ENCODE assay signal across 8 cellular contexts in the genomic region with DNA sequence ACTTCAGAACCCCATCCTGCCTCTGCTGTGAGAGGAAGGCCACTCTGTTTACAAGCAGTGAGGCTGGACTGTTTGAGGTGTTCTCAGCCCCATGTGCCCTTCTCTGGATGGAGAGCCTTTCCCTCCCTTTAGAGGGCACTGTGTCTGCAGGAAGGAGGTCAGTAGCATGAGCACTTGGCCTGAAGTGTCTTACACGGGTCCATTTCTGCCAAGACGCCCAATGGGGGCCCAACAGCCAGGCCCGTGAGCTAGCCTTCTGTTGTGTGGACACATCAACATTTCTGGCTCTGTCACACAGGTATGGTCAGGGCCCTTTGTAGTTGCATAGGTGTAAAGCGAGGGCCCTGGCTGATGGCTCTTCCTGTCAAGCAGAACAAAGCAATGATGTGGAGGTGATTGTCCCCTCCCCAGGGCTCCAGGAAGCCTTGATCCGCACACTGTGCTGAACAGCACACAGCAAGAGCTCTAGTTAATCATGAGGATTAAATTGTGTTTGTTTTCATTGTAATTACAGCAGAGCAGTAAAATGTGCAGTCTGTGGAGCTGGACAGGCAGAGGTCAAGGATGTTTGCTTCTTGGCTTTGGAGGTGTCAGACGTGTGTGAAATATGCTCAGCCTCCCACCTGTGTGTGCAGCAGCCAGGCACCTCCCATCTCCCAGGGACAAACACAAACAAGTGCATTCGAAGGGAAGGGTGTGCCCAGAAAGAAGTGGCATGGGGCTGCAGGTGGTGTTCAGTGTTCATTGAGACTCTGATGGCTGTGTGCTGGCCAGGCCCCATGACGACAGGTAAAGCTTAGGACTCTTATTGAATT.
DNase-seq lines count a peak whose midpoint lies in the region; ATAC-seq and TF ChIP-seq lines count a peak whose summit lies in the region.

No MANE protein-coding gene starts in this region.

- H3K4me1 Mint-ChIP-seq in activated CD8-positive, alpha-beta T cell treated with anti-CD3 and anti-CD28 coated beads for 36 hours (ENCODE audit: low read depth): peaks cover 17% of the 10 kb centered on the region
- H3K4me1 Mint-ChIP-seq in activated CD4-positive, alpha-beta T cell treated with anti-CD3 and anti-CD28 coated beads, Interleukin-2, amount 10 ng/mL, durations not matched to agents 7 days and 5 days: no peaks in the 10 kb centered on the region

- intact Hi-C loops in activated CD8-positive, alpha-beta T cell treated with anti-CD3 and anti-CD28 coated beads for 36 hours (cut with micrococcal nuclease): no loop called here

- no peaks in the 10 kb centered on the region for H3K9me3 Mint-ChIP-seq in activated CD8-positive, alpha-beta T cell treated with anti-CD3 and anti-CD28 coated beads for 36 hours
- no peaks in the 10 kb centered on the region for H3K9me3 Mint-ChIP-seq in activated CD4-positive, alpha-beta T cell treated with anti-CD3 and anti-CD28 coated beads, Interleukin-2, amount 10 ng/mL, durations not matched to agents 7 days and 5 days

- H3K36me3 ChIP-seq in mucosa of rectum (ENCODE audit: control insufficient read depth in 2 of 2, insufficient read depth in 2 of 2, low read length in 2 of 2): no peaks in the 10 kb centered on the region

- DNase-seq in EL (peak; percentile 28), RWPE1 (ENCODE audit: low spot score) (no peak), NCI-H1436 (lab: John Stamatoyannopoulos, UW) (no peak), nucleus accumbens (lab: John Stamatoyannopoulos, UW) (no peak)
- no peak for DNase-seq in activated CD8-positive, alpha-beta T cell treated with anti-CD3 and anti-CD28 coated beads for 36 hours
- no peak for DNase-seq in activated CD4-positive, alpha-beta T cell treated with anti-CD3 and anti-CD28 coated beads, Interleukin-2, amount 10 ng/mL, durations not matched to agents 7 days and 5 days

- H3K9me3 ChIP-seq in mucosa of rectum (ENCODE audit: control insufficient read depth in 2 of 2, low read length in 2 of 2): no peaks in the 10 kb centered on the region

- ATAC-seq in activated CD8-positive, alpha-beta T cell treated with anti-CD3 and anti-CD28 coated beads for 36 hours: peak; percentile 51

- no peak overlapping the region for H3K4me3 Mint-ChIP-seq in activated CD8-positive, alpha-beta T cell treated with anti-CD3 and anti-CD28 coated beads for 36 hours
- no peak overlapping the region for H3K4me3 Mint-ChIP-seq in activated CD4-positive, alpha-beta T cell treated with anti-CD3 and anti-CD28 coated beads, Interleukin-2, amount 10 ng/mL, durations not matched to agents 7 days and 5 days

- H3K27ac Mint-ChIP-seq in activated CD8-positive, alpha-beta T cell treated with anti-CD3 and anti-CD28 coated beads for 36 hours: no peak overlapping the region
- no peak overlapping the region for H3K27ac Mint-ChIP-seq in activated CD4-positive, alpha-beta T cell treated with anti-CD3 and anti-CD28 coated beads, Interleukin-2, amount 10 ng/mL, durations not matched to agents 7 days and 5 days

- peaks cover 17 to 25% of the 10 kb centered on the region in 2 donors for H3K4me1 ChIP-seq in mucosa of rectum (ENCODE audit: control insufficient read depth in 2 of 2, insufficient read depth in 2 of 2, low read length in 2 of 2)

- no peaks in the 10 kb centered on the region for H3K36me3 Mint-ChIP-seq in activated CD8-positive, alpha-beta T cell treated with anti-CD3 and anti-CD28 coated beads for 36 hours (ENCODE audit: low read depth)
- no peaks in the 10 kb centered on the region for H3K36me3 Mint-ChIP-seq in activated CD4-positive, alpha-beta T cell treated with anti-CD3 and anti-CD28 coated beads, Interleukin-2, amount 10 ng/mL, durations not matched to agents 7 days and 5 days (ENCODE audit: low read depth)

- CTCF ChIA-PET in activated CD8-positive, alpha-beta T cell treated with anti-CD3 and anti-CD28 coated beads for 36 hours (lab: Charles Lee): no interaction called here
- CTCF ChIA-PET in activated CD4-positive, alpha-beta T cell treated with anti-CD3 and anti-CD28 coated beads, Interleukin-2, amount 10 ng/mL, durations not matched to agents 7 days and 5 days (lab: Charles Lee): no interaction called here
- CTCF ChIA-PET in RWPE1 (lab: Yijun Ruan, JAX): interaction anchor here (0.6 to 1.0 kb wide), 3 partner anchors 8 to 116 kb away, joined by 3 to 4 read pairs (median 3); no protein-coding TSS in a partner anchor

- POLR2A ChIA-PET in activated CD8-positive, alpha-beta T cell treated with anti-CD3 and anti-CD28 coated beads for 36 hours (lab: Charles Lee): interaction anchor here (0.9 kb wide), 1 partner anchor 22 kb away, joined by 3 read pairs; no protein-coding TSS in a partner anchor
- POLR2A ChIA-PET in activated CD4-positive, alpha-beta T cell treated with anti-CD3 and anti-CD28 coated beads, Interleukin-2, amount 10 ng/mL, durations not matched to agents 7 days and 5 days (lab: Charles Lee): no interaction called here
- POLR2A ChIA-PET in RWPE1 (lab: Yijun Ruan, JAX; ENCODE audit: low non-redundant PET): interaction anchor here (0.5 kb wide), 1 partner anchor 18 kb away, joined by 3 read pairs; no protein-coding TSS in a partner anchor

- TF ChIP-seq CTCF in LNCAP (IDR thresholded peaks at IDR 0.05) (peak; percentile 35; the same call in 1 of the 2 replicates), RWPE1 (conservative IDR thresholded peaks at IDR 0.05; ENCODE audit: low read depth) (no peak)
- no peak for TF ChIP-seq CTCF in activated CD8-positive, alpha-beta T cell treated with anti-CD3 and anti-CD28 coated beads for 36 hours (IDR thresholded peaks at IDR 0.05)

- H3K27me3 Mint-ChIP-seq in activated CD8-positive, alpha-beta T cell treated with anti-CD3 and anti-CD28 coated beads for 36 hours: no peaks in the 10 kb centered on the region
- H3K27me3 Mint-ChIP-seq in activated CD4-positive, alpha-beta T cell treated with anti-CD3 and anti-CD28 coated beads, Interleukin-2, amount 10 ng/mL, durations not matched to agents 7 days and 5 days: no peaks in the 10 kb centered on the region

- no peak overlapping the region for H3K4me3 ChIP-seq in mucosa of rectum (ENCODE audit: low read length in 2 of 2)

- no peak overlapping the region for H3K9ac ChIP-seq in mucosa of rectum (ENCODE audit: low read depth in 1 of 2, low read length in 2 of 2)

- no peaks in the 10 kb centered on the region for H3K27me3 ChIP-seq in mucosa of rectum (ENCODE audit: control insufficient read depth in 2 of 2, insufficient read depth in 2 of 2, low read length in 2 of 2)

- H3K27ac ChIP-seq in mucosa of rectum (ENCODE audit: low read depth in 2 of 2, low read length in 2 of 2) (peak overlapping the region; percentile 38 to 47), RWPE1 (no peak overlapping the region)
